ENCODE assay signal across 8 cellular contexts in the genomic region with DNA sequence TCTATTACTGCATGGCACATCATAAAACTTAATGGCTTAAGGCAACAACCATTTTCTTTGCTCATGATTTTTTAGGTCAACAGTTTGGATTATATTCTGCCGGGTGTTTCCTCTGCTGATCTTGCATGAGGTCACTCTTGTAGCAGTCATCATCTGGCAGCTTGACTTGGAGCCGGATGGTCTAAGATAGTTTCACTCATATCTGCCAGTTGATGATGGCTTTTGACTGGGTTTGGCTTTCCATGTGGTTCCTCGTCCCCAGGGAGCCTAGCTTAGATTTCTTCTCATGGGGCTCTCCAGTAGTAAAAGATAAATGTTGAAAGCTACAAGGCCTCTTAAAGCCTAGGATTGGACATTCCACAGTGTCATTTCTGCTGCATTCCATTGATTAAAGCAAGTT. TPM values are rescaled to one million over a fixed set of nuclear protein-coding genes. Genes with fewer than 3 reads are reported as not detected.
DNase-seq lines count a peak whose midpoint lies in the region; ATAC-seq, FAIRE-seq and TF ChIP-seq lines count a peak whose summit lies in the region.

No MANE protein-coding gene starts in this region.

- no peak overlapping the region; the same call in 1 of the 2 replicates for H3K9ac ChIP-seq in GM12878 (ENCODE audit: control insufficient read depth, insufficient read depth, low read length)

- FAIRE-seq in GM12878 (lab: Jason Lieb, UNC): no peak

- H4K20me1 ChIP-seq in GM12878 (ENCODE audit: control insufficient read depth, insufficient read depth): no peaks in the 10 kb centered on the region; the same call in 1 of the 2 replicates

- BruUV-seq in GM12878 (replicated peaks; lab: Mats Ljungman, UMichigan): no TSS peak

- in situ Hi-C loops in G401 (cut with HindIII; ENCODE audit: low sequenced_read_pairs) (no loop called here), GM12878 (cut with MboI) (no loop called here)

- ATAC-seq in GM21717 (IDR thresholded peaks at IDR 0.05; ENCODE audit: unreplicated experiment): peak; percentile 67
- ATAC-seq in GM12878: peak; percentile 74
- ATAC-seq in lower lobe of right lung: peak in 1 of 2 donors; percentile 69

- H2AFZ ChIP-seq in GM12878 (ENCODE audit: control insufficient read depth, low read depth, low read length): no peak overlapping the region

- WGBS in GM12878 (ENCODE audit: insufficient coverage, insufficient replicate concordance, low lambda C conversion rate, missing lambda C conversion rate): 71% methylated on average over 3 of the region's 3 CpGs

- no peaks in the 10 kb centered on the region for H3K36me3 ChIP-seq in MG63
- peaks cover 0 to 8% of the 10 kb centered on the region in 2 experiments; a peak in 1 of 4 replicates for H3K36me3 ChIP-seq in GM12878 (ENCODE audit: control insufficient read depth in 2 of 2, insufficient read depth in 2 of 2, low read length in 1 of 2)
- no peaks in the 10 kb centered on the region for H3K36me3 ChIP-seq in lower lobe of right lung

- TF ChIP-seq CTCF in GM12878 (IDR thresholded peaks at IDR 0.05 in 2 of 3, conservative IDR thresholded peaks at IDR 0.05 in 1 of 3; ENCODE audit: control insufficient read depth in 2 of 3, extremely low read depth in 1 of 3, insufficient read depth in 1 of 3, low read depth in 3 of 3, low read length in 3 of 3) (no peak), lower lobe of right lung (IDR thresholded peaks at IDR 0.05) (no peak)

- H3K4me3 ChIP-seq in MG63: no peak overlapping the region
- peak overlapping the region; percentile 52; the same call in 1 of the 2 replicates for H3K4me3 ChIP-seq in GM12878
- no peak overlapping the region for H3K4me3 ChIP-seq in lower lobe of right lung

- TF ChIP-seq POLR2A in GM12878 (IDR thresholded peaks at IDR 0.05; ENCODE audit: low read depth, low read length): no peak

- TF ChIP-seq RAD21 in GM12878 (IDR thresholded peaks at IDR 0.05; ENCODE audit: insufficient read depth, low read depth, low read length): no peak

- POLR2A ChIA-PET in GM12878 (lab: Charles Lee): interaction anchor here (0.5 to 7.5 kb wide), 10 partner anchors 15 to 157 kb away, joined by 3 to 65 read pairs (median 5); a partner anchor contains a TSS

- SMC1A ChIA-PET in GM12878 (lab: Charles Lee; ENCODE audit: uncharacterized antibody, unreplicated experiment): interaction anchor here (0.6 to 6.7 kb wide), 19 partner anchors 10 to 179 kb away, joined by 3 to 65 read pairs (median 4); a partner anchor contains a TSS

- H3K4me1 ChIP-seq in GM12878 (ENCODE audit: control insufficient read depth, insufficient read depth, low read length) (peaks cover 12% of the 10 kb centered on the region), lower lobe of right lung (peaks cover 35% of the 10 kb centered on the region)

- H3K9me3 ChIP-seq in MG63 (no peaks in the 10 kb centered on the region), GM12878 (replicated peaks; ENCODE audit: control insufficient read depth, insufficient read depth, low read length) (peaks cover 3% of the 10 kb centered on the region; the same call in 2 of the 3 replicates), lower lobe of right lung (no peaks in the 10 kb centered on the region)

- CTCF ChIA-PET in GM12878 (lab: Yijun Ruan, JAX): interaction anchor here (0.7 to 3.6 kb wide), 10 partner anchors 11 to 211 kb away, joined by 3 to 25 read pairs (median 4); no protein-coding TSS in a partner anchor

- intact Hi-C loops in GM12878 (cut with micrococcal nuclease; ENCODE audit: unreplicated experiment) (no loop called here), lower lobe of right lung (cut with DNase I) (no loop called here)

- H3K27me3 ChIP-seq in MG63 (no peaks in the 10 kb centered on the region), GM12878 (replicated peaks in 1 of 2; ENCODE audit: control insufficient read depth in 2 of 2, insufficient read depth in 2 of 2, low read length in 1 of 2) (no peaks in the 10 kb centered on the region), lower lobe of right lung (ENCODE audit: low read depth) (no peaks in the 10 kb centered on the region)

- no peak for TF ChIP-seq EP300 in GM12878 (IDR thresholded peaks at IDR 0.05; ENCODE audit: borderline replicate concordance in 1 of 2, control insufficient read depth in 1 of 2, low read depth in 2 of 2, low read length in 2 of 2)

- DNase-seq in G401 (ENCODE audit: low spot score) (peak; percentile 65), MG63 (peak; percentile 95), GM12878 (ENCODE audit: low read depth, low spot score) (peak; percentile 33), lower lobe of right lung (no peak), kidney glomerular epithelial cell (lab: John Stamatoyannopoulos, UW) (no peak), NCI-H1092 (lab: John Stamatoyannopoulos, UW) (no peak), HPDE6-E6E7 (ENCODE audit: extremely low spot score) (no peak)

- H3K27ac ChIP-seq in GM12878 (ENCODE audit: control insufficient read depth, insufficient read depth): peak overlapping the region; percentile 27
- peak overlapping the region; percentile 1 for H3K27ac ChIP-seq in lower lobe of right lung

- RAD21 ChIA-PET in GM12878 (lab: Charles Lee; ENCODE audit: unreplicated experiment): interaction anchor here (1.0 to 7.0 kb wide), 12 partner anchors 12 to 155 kb away, joined by 3 to 136 read pairs (median 7); a partner anchor contains a TSS

- peaks cover 96% of the 10 kb centered on the region for H3K79me2 ChIP-seq in GM12878 (ENCODE audit: control insufficient read depth, insufficient read depth, low read length)

- peak overlapping the region; percentile 79; the same call in 1 of the 2 replicates for H3K4me2 ChIP-seq in GM12878 (ENCODE audit: control insufficient read depth, insufficient read depth)

TF ChIP-seq in GM12878, 131 proteins besides CTCF, POLR2A, EP300 and RAD21 (continues in another document):
- TF ChIP-seq NFIC (IDR thresholded peaks at IDR 0.05; ENCODE audit: low read depth, low read length) (no peak), BMI1 (IDR thresholded peaks at IDR 0.05; ENCODE audit: borderline replicate concordance) (no peak), ZZZ3 (IDR thresholded peaks at IDR 0.05; ENCODE audit: control insufficient read depth, insufficient read length, low read depth) (no peak), JUNB (IDR thresholded peaks at IDR 0.05) (0 out of 2 replicates have a peak, but pooled peaks have one; percentile 36), CHD2 (IDR thresholded peaks at IDR 0.05; ENCODE audit: borderline replicate concordance, low read depth, low read length) (no peak), TAF1 (IDR thresholded peaks at IDR 0.05; ENCODE audit: borderline replicate concordance, low read depth, low read length) (no peak), EED (IDR thresholded peaks at IDR 0.05; ENCODE audit: low read depth) (peak; percentile 38; the same call in 1 of the 2 replicates), CHD1 (IDR thresholded peaks at IDR 0.05; ENCODE audit: low read depth, low read length) (no peak), NRF1 (conservative IDR thresholded peaks at IDR 0.05; ENCODE audit: low read depth, low read length) (no peak), NFYA (IDR thresholded peaks at IDR 0.05; ENCODE audit: borderline replicate concordance, low read depth, low read length) (no peak), FOS (IDR thresholded peaks at IDR 0.05; ENCODE audit: borderline replicate concordance, extremely low read depth, insufficient read length) (no peak), MYC (IDR thresholded peaks at IDR 0.05; ENCODE audit: insufficient read depth, insufficient read length, insufficient replicate concordance, low read length, severe bottlenecking) (no peak), BHLHE40 (IDR thresholded peaks at IDR 0.05; ENCODE audit: borderline replicate concordance in 1 of 2, low read depth in 2 of 2, low read length in 1 of 2) (no peak), EZH2 (IDR thresholded peaks at IDR 0.05; ENCODE audit: borderline replicate concordance, control insufficient read depth, low read depth, low read length) (no peak)
- TF ChIP-seq, protein P1, sequence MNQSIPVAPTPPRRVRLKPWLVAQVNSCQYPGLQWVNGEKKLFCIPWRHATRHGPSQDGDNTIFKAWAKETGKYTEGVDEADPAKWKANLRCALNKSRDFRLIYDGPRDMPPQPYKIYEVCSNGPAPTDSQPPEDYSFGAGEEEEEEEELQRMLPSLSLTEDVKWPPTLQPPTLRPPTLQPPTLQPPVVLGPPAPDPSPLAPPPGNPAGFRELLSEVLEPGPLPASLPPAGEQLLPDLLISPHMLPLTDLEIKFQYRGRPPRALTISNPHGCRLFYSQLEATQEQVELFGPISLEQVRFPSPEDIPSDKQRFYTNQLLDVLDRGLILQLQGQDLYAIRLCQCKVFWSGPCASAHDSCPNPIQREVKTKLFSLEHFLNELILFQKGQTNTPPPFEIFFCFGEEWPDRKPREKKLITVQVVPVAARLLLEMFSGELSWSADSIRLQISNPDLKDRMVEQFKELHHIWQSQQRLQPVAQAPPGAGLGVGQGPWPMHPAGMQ (IDR thresholded peaks at IDR 0.05; ENCODE audit: borderline replicate concordance): no peak

RNA-seq across cellular contexts. Expression of a gene that starts 27.4 kb away (rescaled TPM):
- total RNA-seq in G401 (2014; rRNA removed; shearing (Covaris generic)): 8.7 and 16.6 TPM in 2 replicates
- total RNA-seq in MG63 (2014; rRNA removed; shearing (Covaris generic); ENCODE audit: low replicate concordance): 21.4 and 24.2 TPM in 2 replicates
- total RNA-seq in GM12878 (2013; cell fraction: nucleolus; rRNA removed): 410 and 418 TPM in 2 replicates
- total RNA-seq in GM12878 (2014; rRNA removed): 38.5 and 56.2 TPM in 2 replicates
- 54.9 and 62.3 TPM in 2 replicates for total RNA-seq in GM12878 (2014; rRNA removed; fragmentation: Illumina TruSeq; extraction: Trizol)
- 50.8 and 51.1 TPM in 2 replicates for total RNA-seq in GM12878 (2021)
- 12.3 TPM for polyA plus RNA-seq in GM12878 (2011; ENCODE audit: low read depth)
- 44.7 and 67.7 TPM in 2 replicates for polyA plus RNA-seq in GM12878 (2011; rRNA removed)
- polyA plus RNA-seq in GM12878 (2011; cell fraction: cytosol; rRNA removed): 15.1 and 19.2 TPM in 2 replicates
- 33.3 and 34.8 TPM in 2 replicates for polyA plus RNA-seq in GM12878 (2011; cell fraction: nucleus; rRNA removed)
- polyA plus RNA-seq in GM12878 (2012): 22.3 and 26.0 TPM in 2 replicates
- 26.1 and 34.4 TPM in 2 replicates for polyA plus RNA-seq in GM12878 (2014; fragmentation: Illumina TruSeq; extraction: Trizol)
- 1 to 10 TPM; 5.6 to 7.3 TPM for polyA plus RNA-seq in GM12878 (2014; fragmentation: Nextera tagmentation; extraction: Ambion mirVana)
- polyA plus RNA-seq in GM12878 (2014; rRNA removed): 17.1 and 21.0 TPM in 2 replicates
- polyA plus RNA-seq in GM12878 (2016; fragmentation: Nextera tagmentation; extraction: Ambion mirVana): 10 to 100 TPM; 23.2 to 23.9 TPM
- polyA minus RNA-seq in GM12878 (2011; rRNA and poly(A)+ RNA removed): 135 and 161 TPM in 2 replicates
- polyA minus RNA-seq in GM12878 (2011; cell fraction: cytosol; rRNA and poly(A)+ RNA removed): 48.5 and 54.1 TPM in 2 replicates
- polyA minus RNA-seq in GM12878 (2011; cell fraction: nucleus; rRNA and poly(A)+ RNA removed): 74.6 and 109 TPM in 2 replicates
- 59.6 TPM for total RNA-seq in lower lobe of right lung

Comparison
In these comparisons a context has a peak if more than half of its experiments do, and no peak if none do; other contexts are left out.
1. DNase-seq: peak in G401 (single experiment), MG63 (single experiment) and GM12878 (single experiment); none in lower lobe of right lung (single experiment), kidney glomerular epithelial cell (single experiment), NCI-H1092 (single experiment) and HPDE6-E6E7 (single experiment).